ENCODE assay signal across 4 cellular contexts in the genomic region with DNA sequence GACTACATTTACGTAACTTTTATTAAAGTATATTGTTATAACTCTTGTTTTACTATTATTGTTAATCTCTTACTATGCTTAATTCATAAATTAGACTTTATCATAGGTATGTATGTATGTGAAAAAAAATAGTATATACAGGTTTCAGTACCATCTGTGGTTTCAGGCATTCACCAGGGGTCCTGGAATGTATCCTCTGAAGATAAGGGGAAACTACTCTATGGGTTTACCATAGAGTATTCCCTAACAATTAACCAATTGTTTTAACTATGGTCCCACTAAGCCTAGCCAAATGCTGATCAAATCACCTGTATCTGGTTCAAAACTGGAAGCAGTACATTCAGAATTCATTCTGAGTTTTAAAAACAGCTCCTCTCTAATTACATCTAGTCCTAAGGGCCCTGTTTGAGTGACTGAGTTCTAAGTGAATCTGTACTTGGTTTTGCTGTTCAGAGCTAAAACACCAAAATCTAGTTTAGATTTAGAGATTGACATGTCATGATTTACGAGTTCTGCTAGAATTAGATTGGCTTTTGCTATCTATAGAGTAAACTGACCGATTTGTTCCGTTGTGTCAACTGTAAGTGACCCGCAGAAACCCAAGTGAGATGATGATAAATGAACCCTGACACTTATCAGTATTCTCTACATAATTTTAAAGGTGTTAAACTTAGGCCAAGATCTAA.
TF ChIP-seq lines count a peak whose summit lies in the region.

No MANE protein-coding gene starts in this region.

TF ChIP-seq in GM23338, 12 proteins besides CTCF, POLR2A, EP300 and RAD21:
- TF ChIP-seq EZH2phosphoT487 (IDR thresholded peaks at IDR 0.05; ENCODE audit: unreplicated experiment) (no peak), STAT1 (IDR thresholded peaks at IDR 0.05; ENCODE audit: unreplicated experiment) (no peak), CREB1 (CRISPR knock-in tag; IDR thresholded peaks at IDR 0.05; ENCODE audit: low read depth) (no peak), NANOG (IDR thresholded peaks at IDR 0.05; ENCODE audit: borderline replicate concordance) (no peak), ZNF331 (CRISPR knock-in tag; IDR thresholded peaks at IDR 0.05; ENCODE audit: low read depth) (no peak), POLR2AphosphoS5 (IDR thresholded peaks at IDR 0.05; ENCODE audit: low read depth) (no peak), ZNF114 (CRISPR knock-in tag; IDR thresholded peaks at IDR 0.05) (no peak)

TF ChIP-seq in IMR-90, 13 proteins besides CTCF, POLR2A, EP300 and RAD21:
- no peak for TF ChIP-seq CEBPB (IDR thresholded peaks at IDR 0.05; ENCODE audit: low read depth, low read length)
- no peak for TF ChIP-seq SMC3 (IDR thresholded peaks at IDR 0.05; ENCODE audit: low read depth, low read length)
- no peak for TF ChIP-seq MXI1 (IDR thresholded peaks at IDR 0.05; ENCODE audit: borderline replicate concordance, low read depth, low read length)
- no peak for TF ChIP-seq RFX5 (IDR thresholded peaks at IDR 0.05; ENCODE audit: low read depth, low read length)
- TF ChIP-seq FOS (IDR thresholded peaks at IDR 0.05; ENCODE audit: low read depth, low read length) = no peak
- TF ChIP-seq, protein P1, sequence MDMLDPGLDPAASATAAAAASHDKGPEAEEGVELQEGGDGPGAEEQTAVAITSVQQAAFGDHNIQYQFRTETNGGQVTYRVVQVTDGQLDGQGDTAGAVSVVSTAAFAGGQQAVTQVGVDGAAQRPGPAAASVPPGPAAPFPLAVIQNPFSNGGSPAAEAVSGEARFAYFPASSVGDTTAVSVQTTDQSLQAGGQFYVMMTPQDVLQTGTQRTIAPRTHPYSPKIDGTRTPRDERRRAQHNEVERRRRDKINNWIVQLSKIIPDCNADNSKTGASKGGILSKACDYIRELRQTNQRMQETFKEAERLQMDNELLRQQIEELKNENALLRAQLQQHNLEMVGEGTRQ (IDR thresholded peaks at IDR 0.05; ENCODE audit: low read depth, low read length) = no peak
- TF ChIP-seq CHD1 (IDR thresholded peaks at IDR 0.05; ENCODE audit: low read depth, low read length) = no peak
- TF ChIP-seq, protein P2, sequence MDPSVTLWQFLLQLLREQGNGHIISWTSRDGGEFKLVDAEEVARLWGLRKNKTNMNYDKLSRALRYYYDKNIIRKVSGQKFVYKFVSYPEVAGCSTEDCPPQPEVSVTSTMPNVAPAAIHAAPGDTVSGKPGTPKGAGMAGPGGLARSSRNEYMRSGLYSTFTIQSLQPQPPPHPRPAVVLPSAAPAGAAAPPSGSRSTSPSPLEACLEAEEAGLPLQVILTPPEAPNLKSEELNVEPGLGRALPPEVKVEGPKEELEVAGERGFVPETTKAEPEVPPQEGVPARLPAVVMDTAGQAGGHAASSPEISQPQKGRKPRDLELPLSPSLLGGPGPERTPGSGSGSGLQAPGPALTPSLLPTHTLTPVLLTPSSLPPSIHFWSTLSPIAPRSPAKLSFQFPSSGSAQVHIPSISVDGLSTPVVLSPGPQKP (IDR thresholded peaks at IDR 0.05; ENCODE audit: borderline replicate concordance, low read depth, low read length) = no peak
- TF ChIP-seq RCOR1 (IDR thresholded peaks at IDR 0.05; ENCODE audit: insufficient replicate concordance, low read length) = no peak
- TF ChIP-seq MAFK (IDR thresholded peaks at IDR 0.05; ENCODE audit: low read depth, low read length) = no peak
- no peak for TF ChIP-seq MAZ (IDR thresholded peaks at IDR 0.05; ENCODE audit: borderline replicate concordance, low read depth, low read length)
- TF ChIP-seq BHLHE40 (IDR thresholded peaks at IDR 0.05; ENCODE audit: low read depth, low read length) = no peak
- TF ChIP-seq NFE2L2 (IDR thresholded peaks at IDR 0.05; ENCODE audit: low read depth, low read length) = no peak

TF ChIP-seq in WTC11, 78 proteins besides CTCF, POLR2A, EP300 and RAD21 (continues in another document):
- TF ChIP-seq, protein P3, sequence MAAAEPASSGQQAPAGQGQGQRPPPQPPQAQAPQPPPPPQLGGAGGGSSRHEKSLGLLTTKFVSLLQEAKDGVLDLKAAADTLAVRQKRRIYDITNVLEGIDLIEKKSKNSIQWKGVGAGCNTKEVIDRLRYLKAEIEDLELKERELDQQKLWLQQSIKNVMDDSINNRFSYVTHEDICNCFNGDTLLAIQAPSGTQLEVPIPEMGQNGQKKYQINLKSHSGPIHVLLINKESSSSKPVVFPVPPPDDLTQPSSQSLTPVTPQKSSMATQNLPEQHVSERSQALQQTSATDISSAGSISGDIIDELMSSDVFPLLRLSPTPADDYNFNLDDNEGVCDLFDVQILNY (CRISPR knock-in tag; IDR thresholded peaks at IDR 0.05) = no peak
- TF ChIP-seq NR1H2 (CRISPR knock-in tag; IDR thresholded peaks at IDR 0.05) (no peak), ETV6 (CRISPR knock-in tag; IDR thresholded peaks at IDR 0.05) (no peak), NR3C1 (CRISPR knock-in tag; conservative IDR thresholded peaks at IDR 0.05; ENCODE audit: low read depth) (no peak), TP53 (CRISPR knock-in tag; IDR thresholded peaks at IDR 0.05) (no peak), ZNF396 (CRISPR knock-in tag; IDR thresholded peaks at IDR 0.05; ENCODE audit: borderline replicate concordance) (no peak), ZNF317 (CRISPR knock-in tag; IDR thresholded peaks at IDR 0.05; ENCODE audit: borderline replicate concordance, low read depth) (no peak), SMAD3 (CRISPR knock-in tag; IDR thresholded peaks at IDR 0.05; ENCODE audit: borderline replicate concordance) (no peak), ATF1 (CRISPR knock-in tag; IDR thresholded peaks at IDR 0.05) (no peak), ZNF423 (CRISPR knock-in tag; IDR thresholded peaks at IDR 0.05) (no peak), ZNF121 (CRISPR knock-in tag; IDR thresholded peaks at IDR 0.05) (no peak), ZBTB21 (CRISPR knock-in tag; IDR thresholded peaks at IDR 0.05; ENCODE audit: borderline replicate concordance) (no peak)
- TF ChIP-seq, protein P4, sequence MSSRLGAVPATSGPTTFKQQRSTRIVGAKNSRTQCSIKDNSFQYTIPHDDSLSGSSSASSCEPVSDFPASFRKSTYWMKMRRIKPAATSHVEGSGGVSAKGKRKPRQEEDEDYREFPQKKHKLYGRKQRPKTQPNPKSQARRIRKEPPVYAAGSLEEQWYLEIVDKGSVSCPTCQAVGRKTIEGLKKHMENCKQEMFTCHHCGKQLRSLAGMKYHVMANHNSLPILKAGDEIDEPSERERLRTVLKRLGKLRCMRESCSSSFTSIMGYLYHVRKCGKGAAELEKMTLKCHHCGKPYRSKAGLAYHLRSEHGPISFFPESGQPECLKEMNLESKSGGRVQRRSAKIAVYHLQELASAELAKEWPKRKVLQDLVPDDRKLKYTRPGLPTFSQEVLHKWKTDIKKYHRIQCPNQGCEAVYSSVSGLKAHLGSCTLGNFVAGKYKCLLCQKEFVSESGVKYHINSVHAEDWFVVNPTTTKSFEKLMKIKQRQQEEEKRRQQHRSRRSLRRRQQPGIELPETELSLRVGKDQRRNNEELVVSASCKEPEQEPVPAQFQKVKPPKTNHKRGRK (CRISPR knock-in tag; IDR thresholded peaks at IDR 0.05; ENCODE audit: borderline replicate concordance) = no peak
- TF ChIP-seq, protein P5, sequence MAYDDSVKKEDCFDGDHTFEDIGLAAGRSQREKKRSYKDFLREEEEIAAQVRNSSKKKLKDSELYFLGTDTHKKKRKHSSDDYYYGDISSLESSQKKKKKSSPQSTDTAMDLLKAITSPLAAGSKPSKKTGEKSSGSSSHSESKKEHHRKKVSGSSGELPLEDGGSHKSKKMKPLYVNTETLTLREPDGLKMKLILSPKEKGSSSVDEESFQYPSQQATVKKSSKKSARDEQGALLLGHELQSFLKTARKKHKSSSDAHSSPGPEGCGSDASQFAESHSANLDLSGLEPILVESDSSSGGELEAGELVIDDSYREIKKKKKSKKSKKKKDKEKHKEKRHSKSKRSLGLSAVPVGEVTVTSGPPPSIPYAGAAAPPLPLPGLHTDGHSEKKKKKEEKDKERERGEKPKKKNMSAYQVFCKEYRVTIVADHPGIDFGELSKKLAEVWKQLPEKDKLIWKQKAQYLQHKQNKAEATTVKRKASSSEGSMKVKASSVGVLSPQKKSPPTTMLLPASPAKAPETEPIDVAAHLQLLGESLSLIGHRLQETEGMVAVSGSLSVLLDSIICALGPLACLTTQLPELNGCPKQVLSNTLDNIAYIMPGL (CRISPR knock-in tag; IDR thresholded peaks at IDR 0.05) = no peak
- TF ChIP-seq, protein P6, sequence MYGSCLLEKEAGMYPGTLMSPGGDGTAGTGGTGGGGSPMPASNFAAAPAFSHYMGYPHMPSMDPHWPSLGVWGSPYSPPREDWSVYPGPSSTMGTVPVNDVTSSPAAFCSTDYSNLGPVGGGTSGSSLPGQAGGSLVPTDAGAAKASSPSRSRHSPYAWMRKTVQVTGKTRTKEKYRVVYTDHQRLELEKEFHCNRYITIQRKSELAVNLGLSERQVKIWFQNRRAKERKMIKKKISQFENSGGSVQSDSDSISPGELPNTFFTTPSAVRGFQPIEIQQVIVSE (CRISPR knock-in tag; IDR thresholded peaks at IDR 0.05; ENCODE audit: borderline replicate concordance) = no peak
- TF ChIP-seq, protein P7, sequence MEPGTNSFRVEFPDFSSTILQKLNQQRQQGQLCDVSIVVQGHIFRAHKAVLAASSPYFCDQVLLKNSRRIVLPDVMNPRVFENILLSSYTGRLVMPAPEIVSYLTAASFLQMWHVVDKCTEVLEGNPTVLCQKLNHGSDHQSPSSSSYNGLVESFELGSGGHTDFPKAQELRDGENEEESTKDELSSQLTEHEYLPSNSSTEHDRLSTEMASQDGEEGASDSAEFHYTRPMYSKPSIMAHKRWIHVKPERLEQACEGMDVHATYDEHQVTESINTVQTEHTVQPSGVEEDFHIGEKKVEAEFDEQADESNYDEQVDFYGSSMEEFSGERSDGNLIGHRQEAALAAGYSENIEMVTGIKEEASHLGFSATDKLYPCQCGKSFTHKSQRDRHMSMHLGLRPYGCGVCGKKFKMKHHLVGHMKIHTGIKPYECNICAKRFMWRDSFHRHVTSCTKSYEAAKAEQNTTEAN (CRISPR knock-in tag; IDR thresholded peaks at IDR 0.05) = no peak

TF ChIP-seq in H1, 55 proteins besides CTCF, POLR2A, EP300 and RAD21:
- TF ChIP-seq EZH2 (IDR thresholded peaks at IDR 0.05; ENCODE audit: low read depth, low read length, severe bottlenecking) (no peak), TEAD4 (IDR thresholded peaks at IDR 0.05; ENCODE audit: low read depth, low read length) (peak; percentile 56; the same call in 1 of the 2 replicates)
